16 cellular contexts compared by ENCODE assay signal in the genomic region with DNA sequence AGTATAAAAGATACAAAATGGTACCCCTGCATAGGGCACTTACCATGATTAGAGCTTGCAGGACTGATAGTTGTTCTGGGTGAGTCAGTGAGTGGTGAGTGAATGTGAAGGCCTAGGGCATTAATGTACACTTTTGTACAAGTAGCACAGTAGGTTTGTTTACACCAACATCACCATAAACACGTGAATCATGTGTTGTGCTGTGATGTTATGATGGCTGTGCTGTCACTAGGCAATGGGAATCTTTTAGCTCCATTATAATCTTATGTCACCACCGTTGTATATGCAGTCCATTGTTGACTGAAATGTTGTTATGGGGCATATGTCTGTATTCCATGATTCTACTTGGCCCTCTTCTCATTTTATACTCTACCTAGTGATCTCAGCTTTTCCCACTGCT. TPM values are rescaled to one million over a fixed set of nuclear protein-coding genes. Genes with fewer than 3 reads are reported as not detected.
DNase-seq lines count a peak whose midpoint lies in the region; FAIRE-seq and TF ChIP-seq lines count a peak whose summit lies in the region.
"Had no signal": no experiment of that assay in that cellular context is flagged by ENCODE, and none has a peak within 500 bp of the region (broad histone marks: within the 10 kb centered on the region; RNA-seq: fewer than 3 reads in every experiment).

No MANE protein-coding gene starts in this region.

- H3K36me3 ChIP-seq in bronchial epithelial cell (ENCODE audit: control insufficient read depth, insufficient read depth, low read length): no peaks in the 10 kb centered on the region
- peaks cover 0 to 4% (median 0%) of the 10 kb centered on the region in 3 donors for H3K36me3 ChIP-seq in tibial nerve

- no peak for TF ChIP-seq POLR2A in tibial nerve (IDR thresholded peaks at IDR 0.05)

- H3K4me3 ChIP-seq in bronchial epithelial cell (ENCODE audit: low read depth, low read length) (no peak overlapping the region), tibial nerve (no peak overlapping the region)
- H3K4me3 ChIP-seq: BLaER1, GM12878, GM23338 had no signal

- no peaks in the 10 kb centered on the region for H3K36me3 Mint-ChIP-seq in osteocyte (ENCODE audit: unreplicated experiment)

- no peaks in the 10 kb centered on the region for H3K9me3 ChIP-seq in tibial nerve
- H3K9me3 ChIP-seq: BLaER1, Caco-2 had no signal

- TF ChIP-seq EP300 in tibial nerve (IDR thresholded peaks at IDR 0.05): no peak

- TF ChIP-seq CTCF in bronchial epithelial cell (IDR thresholded peaks at IDR 0.05; ENCODE audit: insufficient read depth, low read length, severe bottlenecking) (no peak), tibial nerve (IDR thresholded peaks at IDR 0.05) (no peak), osteocyte (IDR thresholded peaks at IDR 0.05) (no peak)

- H3K27me3 ChIP-seq in bronchial epithelial cell (ENCODE audit: control insufficient read depth, insufficient read depth, low read length) (no peaks in the 10 kb centered on the region), tibial nerve (no peaks in the 10 kb centered on the region)
- H3K27me3 ChIP-seq: BLaER1 had no signal

- H3K4me1 ChIP-seq in tibial nerve: peaks cover 0 to 17% (median 0%) of the 10 kb centered on the region in 4 donors
- H3K4me1 ChIP-seq: BLaER1, Caco-2 had no signal

- no peak for FAIRE-seq in bronchial epithelial cell (lab: Jason Lieb, UNC)
- no peak for FAIRE-seq in GM19239 (lab: Jason Lieb, UNC)
- FAIRE-seq: GM12878, GM18507 had no signal

- no peak overlapping the region for H3K4me3 Mint-ChIP-seq in osteocyte (ENCODE audit: unreplicated experiment)
- H3K4me3 Mint-ChIP-seq: CD8-positive, alpha-beta memory T cell; GM23338; H9 had no signal

- H3K27ac ChIP-seq in tibial nerve: no peak overlapping the region
- H3K27ac ChIP-seq: 22Rv1, BLaER1 had no signal

- DNase-seq in DMS53 (lab: John Stamatoyannopoulos, UW): peak; percentile 5
- no peak for DNase-seq in DMS53 treated with DMSO at 0.1 percent for 48 hours (lab: John Stamatoyannopoulos, UW; ENCODE audit: unreplicated experiment)
- peak; percentile 36 for DNase-seq in RKO (ENCODE audit: low spot score)
- peak; percentile 13 for DNase-seq in bronchial epithelial cell (ENCODE audit: low read depth)
- DNase-seq in GM19239 (ENCODE audit: insufficient read length, low spot score): no peak
- no peak for DNase-seq in tibial nerve (ENCODE audit: low spot score in 2 of 2)
- DNase-seq in osteocyte (ENCODE audit: extremely low spot score, unreplicated experiment): no peak
- DNase-seq: AML-193; Caco-2; CD8-positive, alpha-beta memory T cell; H9 had no signal

- no peaks in the 10 kb centered on the region for H3K9me3 Mint-ChIP-seq in osteocyte (ENCODE audit: unreplicated experiment)
- H3K9me3 Mint-ChIP-seq: CD8-positive, alpha-beta memory T cell; GM23338; H9 had no signal

- 89 to 97% methylated on average over 2 of the region's 2 CpGs for WGBS in tibial nerve, 2 donors

- H3K27ac Mint-ChIP-seq in osteocyte (ENCODE audit: unreplicated experiment): no peak overlapping the region
- H3K27ac Mint-ChIP-seq: GM23338, H9 had no signal

- H3K27me3 Mint-ChIP-seq in osteocyte (ENCODE audit: unreplicated experiment): no peaks in the 10 kb centered on the region
- H3K27me3 Mint-ChIP-seq: CD8-positive, alpha-beta memory T cell had no signal

- H3K4me1 Mint-ChIP-seq in osteocyte (ENCODE audit: unreplicated experiment): peaks cover 4% of the 10 kb centered on the region
- H3K4me1 Mint-ChIP-seq: GM23338, H9 had no signal

RNA-seq across cellular contexts. Expression of a gene that starts 11.8 kb away (rescaled TPM):
- 9.5 and 12.4 TPM in 2 replicates for total RNA-seq in bronchial epithelial cell
- total RNA-seq in tibial nerve: 10 to 100 TPM; 10.3 to 38.2 (median 13.4) TPM
- 9.5 and 11.6 TPM in 2 replicates for total RNA-seq in osteocyte

Comparison
In these comparisons a context has a peak if more than half of its experiments do, and no peak if none do; other contexts are left out.
1. DNase-seq: peak in DMS53 (single experiment), RKO (single experiment) and bronchial epithelial cell (single experiment); none in DMS53 treated with DMSO at 0.1 percent for 48 hours (single experiment), GM19239 (single experiment), tibial nerve (0 of 2) and osteocyte (single experiment).